Comparison of ENCODE assay signal across 22 cellular contexts in the genomic region with DNA sequence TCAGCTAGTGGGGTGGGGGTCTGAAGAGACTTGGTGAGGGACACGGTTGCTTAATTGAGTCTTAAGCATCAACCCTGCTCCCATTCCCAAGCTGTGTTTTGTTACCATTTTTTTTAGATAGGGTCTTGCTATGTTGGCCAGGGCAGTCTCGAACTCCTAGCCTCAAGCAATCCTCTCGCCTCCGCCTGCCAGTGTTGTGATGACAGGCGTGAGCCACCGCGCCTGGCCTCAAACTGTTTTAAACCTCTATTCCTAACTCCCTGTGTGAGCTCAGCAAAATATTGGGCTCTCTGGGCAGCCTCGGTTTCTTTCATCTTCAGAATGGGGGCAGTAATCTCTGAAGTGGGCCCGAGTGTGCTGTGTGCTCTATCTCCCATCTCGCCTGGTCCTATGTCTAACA. TPM values are rescaled to one million over a fixed set of nuclear protein-coding genes. Genes with fewer than 3 reads are reported as not detected.
A peak's percentile ranks its signal among the peaks of the same experiment; 100 is the strongest.
DNase-seq lines count a peak whose midpoint lies in the region; ATAC-seq and TF ChIP-seq lines count a peak whose summit lies in the region.
"Had no signal": no experiment of that assay in that cellular context is flagged by ENCODE, and none has a peak within 500 bp of the region (broad histone marks: within the 10 kb centered on the region; RNA-seq: fewer than 3 reads in every experiment).

No MANE protein-coding gene starts in this region.

- TF ChIP-seq RAD21 in HCT116 (IDR thresholded peaks at IDR 0.05; ENCODE audit: low read depth), result no peak

- ATAC-seq in HCT116 (no peak), GM21526 (IDR thresholded peaks at IDR 0.05; ENCODE audit: low FRiP score, unreplicated experiment) (no peak)
- ATAC-seq in effector memory CD8-positive, alpha-beta T cell (replicated peaks), result no peak
- ATAC-seq: activated T-helper 17 cell treated with anti-CD3 and anti-CD28 coated beads, Interleukin-2, amount 50 U/mL, for 72 hours; body of pancreas; mucosa of descending colon had no signal

- TF ChIP-seq CTCF in HCT116 (IDR thresholded peaks at IDR 0.05 in 2 of 3, conservative IDR thresholded peaks at IDR 0.05 in 1 of 3; ENCODE audit: borderline replicate concordance in 1 of 3, insufficient read depth in 1 of 3, low read depth in 2 of 3, low read length in 2 of 3), result no peak

- POLR2A ChIA-PET in HCT116 (lab: Charles Lee), result no interaction called here

- no peak overlapping the region for H3K4ac ChIP-seq in neuronal stem cell (ENCODE audit: low read length)

- H4K91ac ChIP-seq in neuronal stem cell (ENCODE audit: low read depth, low read length, poor library complexity), result no peak overlapping the region

- H3K27ac ChIP-seq in HCT116 (ENCODE audit: low read depth, low read length), result no peak overlapping the region
- no peak overlapping the region for H3K27ac ChIP-seq in neuronal stem cell (replicated peaks; ENCODE audit: low read length)
- H3K27ac ChIP-seq: prostate gland had no signal

- H3K4me1 Mint-ChIP-seq in activated naive CD4-positive, alpha-beta T cell treated with anti-CD3 and anti-CD28 coated beads for 36 hours (ENCODE audit: low read depth), result peaks cover 7% of the 10 kb centered on the region
- peaks cover 9 to 13% of the 10 kb centered on the region in 2 donors for H3K4me1 Mint-ChIP-seq in effector memory CD8-positive, alpha-beta T cell (ENCODE audit: low read depth in 2 of 2)

- H2BK12ac ChIP-seq in neuronal stem cell (ENCODE audit: low read length), result no peak overlapping the region

- no CpG with 5 or more reads among the region's 10 CpGs for WGBS in neuronal stem cell (ENCODE audit: extremely low coverage in 2 of 2, insufficient read length in 2 of 2, insufficient replicate concordance in 1 of 2), 2 donors

- no peak for DNase-seq in activated naive CD4-positive, alpha-beta T cell treated with anti-CD3 and anti-CD28 coated beads for 36 hours
- DNase-seq in activated naive CD4-positive, alpha-beta T cell treated with Interleukin-2 at 50 U/mL for 16 hours, result no peak
- no peak for DNase-seq in HCT116 (ENCODE audit: low read depth, low spot score)
- DNase-seq in effector memory CD8-positive, alpha-beta T cell, result no peak
- DNase-seq in neuronal stem cell (ENCODE audit: low spot score), result no peak
- no peak for DNase-seq in NOMO-1 (lab: John Stamatoyannopoulos, UW; ENCODE audit: unreplicated experiment in 2 of 2)
- DNase-seq in NCI-H748 treated with DMSO at 0.1 percent for 48 hours (lab: John Stamatoyannopoulos, UW), result no peak
- DNase-seq: activated CD4-positive, alpha-beta T cell treated with anti-CD3 and anti-CD28 coated beads for 48 hours; body of pancreas; head of caudate nucleus; mucosa of descending colon; NCI-H1436 treated with DMSO at 0.1 percent for 48 hours; NCI-H446; SHP77 treated with DMSO at 0.1 percent for 48 hours; stimulated activated CD4-positive, alpha-beta T cell treated with anti-CD3 and anti-CD28 coated beads, Interleukin-12 subunit alpha, Interleukin-12 subunit beta, amount 100 ng/mL, for 4 hours; stomach; T-helper 9 cell had no signal

- no peak overlapping the region for H3K18ac ChIP-seq in neuronal stem cell (ENCODE audit: low read length)

- H2BK15ac ChIP-seq in neuronal stem cell (ENCODE audit: low read length), result no peak overlapping the region

- no peak overlapping the region for H2BK5ac ChIP-seq in neuronal stem cell (ENCODE audit: low read length)

- H3K4me3 ChIP-seq in HCT116 (replicated peaks in 1 of 2; ENCODE audit: low read depth in 1 of 2, low read length in 2 of 2) (no peak overlapping the region), neuronal stem cell (ENCODE audit: low read length in 2 of 2) (peak overlapping the region in 1 of 2 donors; percentile 47)
- H3K4me3 ChIP-seq: body of pancreas, mucosa of descending colon had no signal

- H3K36me3 ChIP-seq in HCT116 (ENCODE audit: control insufficient read depth in 1 of 2, insufficient read depth in 2 of 2, low read length in 2 of 2) (no peaks in the 10 kb centered on the region), neuronal stem cell (replicated peaks in 1 of 2; ENCODE audit: control insufficient read depth in 2 of 2, insufficient read depth in 2 of 2, low read length in 2 of 2) (no peaks in the 10 kb centered on the region)
- H3K36me3 ChIP-seq: esophagus muscularis mucosa, prostate gland, stomach had no signal

- intact Hi-C loops in activated naive CD4-positive, alpha-beta T cell treated with anti-CD3 and anti-CD28 coated beads for 36 hours (cut with micrococcal nuclease), result no loop called here
- intact Hi-C loops in HCT116 (cut with micrococcal nuclease), result no loop called here

- H3K79me1 ChIP-seq in neuronal stem cell (ENCODE audit: low read depth, low read length), result no peaks in the 10 kb centered on the region

- H3K4me3 Mint-ChIP-seq in activated naive CD4-positive, alpha-beta T cell treated with anti-CD3 and anti-CD28 coated beads for 36 hours, result peak overlapping the region; percentile 63
- H3K4me3 Mint-ChIP-seq in effector memory CD8-positive, alpha-beta T cell, result peak overlapping the region; percentile 38 to 54

- H3K27ac Mint-ChIP-seq in activated naive CD4-positive, alpha-beta T cell treated with anti-CD3 and anti-CD28 coated beads for 36 hours, result no peak overlapping the region
- H3K27ac Mint-ChIP-seq in effector memory CD8-positive, alpha-beta T cell, result no peak overlapping the region
- H3K27ac Mint-ChIP-seq: activated T-helper 17 cell treated with anti-CD3 and anti-CD28 coated beads, Interleukin-2, amount 50 U/mL, for 72 hours had no signal

- H3K9me3 Mint-ChIP-seq in activated naive CD4-positive, alpha-beta T cell treated with anti-CD3 and anti-CD28 coated beads for 36 hours, result no peaks in the 10 kb centered on the region
- no peaks in the 10 kb centered on the region for H3K9me3 Mint-ChIP-seq in effector memory CD8-positive, alpha-beta T cell
- H3K9me3 Mint-ChIP-seq: activated T-helper 17 cell treated with anti-CD3 and anti-CD28 coated beads, Interleukin-2, amount 50 U/mL, for 72 hours; dendritic cell treated with granulocyte-macrophage colony-stimulating factor and Interleukin-4, amounts not matched to agents 40 ng/mL and 50 ng/mL, for 4 days had no signal

- H2AK5ac ChIP-seq in neuronal stem cell (ENCODE audit: low read depth, low read length), result no peak overlapping the region

- H2AFZ ChIP-seq in HCT116 (ENCODE audit: low read depth, low read length, poor library complexity, severe bottlenecking) (no peak overlapping the region), neuronal stem cell (ENCODE audit: low read length) (peak overlapping the region; percentile 89)

- H3K4me2 ChIP-seq in HCT116 (ENCODE audit: low read length) (peak overlapping the region; percentile 81; the same call in 1 of the 2 replicates), neuronal stem cell (ENCODE audit: insufficient read depth, low read length, poor library complexity, severe bottlenecking) (no peak overlapping the region)

- H3K23ac ChIP-seq in neuronal stem cell (ENCODE audit: low read depth, low read length, poor library complexity), result no peak overlapping the region

- H3K27me3 ChIP-seq in HCT116 (ENCODE audit: insufficient read depth, low read length), result no peaks in the 10 kb centered on the region
- peaks cover 0 to 30% (median 20%) of the 10 kb centered on the region in 3 experiments for H3K27me3 ChIP-seq in neuronal stem cell (ENCODE audit: control insufficient read depth in 3 of 3, insufficient read depth in 3 of 3, low read depth in 1 of 3, low read length in 3 of 3)
- H3K27me3 ChIP-seq: body of pancreas, esophagus muscularis mucosa had no signal

- no peak overlapping the region for H2BK120ac ChIP-seq in neuronal stem cell (ENCODE audit: low read depth, low read length)

- H3K4me1 ChIP-seq in HCT116 (ENCODE audit: control insufficient read depth in 1 of 2, insufficient read depth in 2 of 2, low read length in 2 of 2) (peaks cover 2 to 15% of the 10 kb centered on the region in 2 experiments; a peak in 2 of 4 replicates), neuronal stem cell (ENCODE audit: control insufficient read depth in 2 of 2, insufficient read depth in 1 of 2, low read depth in 1 of 2, low read length in 2 of 2) (peaks cover 3 to 23% of the 10 kb centered on the region in 2 donors)
- H3K4me1 ChIP-seq: prostate gland had no signal

- BruUV-seq in HCT116 (replicated peaks; lab: Mats Ljungman, UMichigan), result TSS peak; percentile 70

- RAD21 ChIA-PET in HCT116 (lab: Charles Lee; ENCODE audit: low non-redundant PET in 1 of 2, low total read pairs in 2 of 2, uncharacterized antibody in 2 of 2, unreplicated experiment in 2 of 2), result no interaction called here

- H3K36me3 Mint-ChIP-seq in activated naive CD4-positive, alpha-beta T cell treated with anti-CD3 and anti-CD28 coated beads for 36 hours (ENCODE audit: low read depth), result no peaks in the 10 kb centered on the region
- H3K36me3 Mint-ChIP-seq in effector memory CD8-positive, alpha-beta T cell (ENCODE audit: insufficient read depth), result peaks cover 16% of the 10 kb centered on the region

- H3K9me2 ChIP-seq in HCT116 (ENCODE audit: insufficient read depth), result no peaks in the 10 kb centered on the region

- H3K79me2 ChIP-seq in HCT116 (ENCODE audit: insufficient read depth, low read length), result no peaks in the 10 kb centered on the region

- H4K20me1 ChIP-seq in HCT116 (ENCODE audit: insufficient read depth), result no peaks in the 10 kb centered on the region

- H4K8ac ChIP-seq in neuronal stem cell (ENCODE audit: low read depth, low read length), result no peak overlapping the region

- H3K14ac ChIP-seq in neuronal stem cell (ENCODE audit: low read length), result no peak overlapping the region

- CTCF ChIA-PET in activated naive CD4-positive, alpha-beta T cell treated with anti-CD3 and anti-CD28 coated beads for 36 hours (lab: Charles Lee), result no interaction called here
- CTCF ChIA-PET in HCT116 (lab: Charles Lee), result no interaction called here

- no peaks in the 10 kb centered on the region for H3K9me3 ChIP-seq in HCT116 (ENCODE audit: control insufficient read depth in 1 of 2, insufficient read depth in 1 of 2, low read depth in 1 of 2, low read length in 2 of 2)
- H3K9me3 ChIP-seq in neuronal stem cell (replicated peaks in 1 of 2; ENCODE audit: control insufficient read depth in 2 of 2, insufficient read depth in 1 of 2, low read depth in 1 of 2, low read length in 2 of 2), result no peaks in the 10 kb centered on the region
- H3K9me3 ChIP-seq: body of pancreas, esophagus muscularis mucosa, mucosa of descending colon, prostate gland, stomach had no signal

- no peak overlapping the region for H3K9ac ChIP-seq in HCT116 (ENCODE audit: low read length)
- no peak overlapping the region for H3K9ac ChIP-seq in neuronal stem cell (ENCODE audit: low read depth, low read length, poor library complexity)

- H3K27me3 Mint-ChIP-seq in activated naive CD4-positive, alpha-beta T cell treated with anti-CD3 and anti-CD28 coated beads for 36 hours (ENCODE audit: low read depth), result peaks cover 2% of the 10 kb centered on the region
- H3K27me3 Mint-ChIP-seq in effector memory CD8-positive, alpha-beta T cell, result no peaks in the 10 kb centered on the region
- H3K27me3 Mint-ChIP-seq: activated T-helper 17 cell treated with anti-CD3 and anti-CD28 coated beads, Interleukin-2, amount 50 U/mL, for 72 hours had no signal

- no peak for TF ChIP-seq POLR2A in HCT116 (IDR thresholded peaks at IDR 0.05; ENCODE audit: borderline replicate concordance, extremely low read depth, insufficient read depth, insufficient read length)

RNA-seq across cellular contexts. Expression of a gene that starts 26.3 kb away (rescaled TPM):
- total RNA-seq in activated naive CD4-positive, alpha-beta T cell treated with anti-CD3 and anti-CD28 coated beads for 36 hours, result 1 to 10 TPM; 3.6 to 4.1 TPM
- total RNA-seq in HCT116 (2021; ENCODE audit: unreplicated experiment), result 30.8 TPM
- polyA plus RNA-seq in HCT116 (2012), result 14.7 and 16.5 TPM in 2 replicates
- polyA plus RNA-seq in neuronal stem cell (2013, experiment 1 of 2), result 18.2 TPM
- 17.8 TPM for polyA plus RNA-seq in neuronal stem cell (2013, experiment 2 of 2)

RNA-seq across cellular contexts. Expression of a gene that starts 50.2 kb away (rescaled TPM):
- total RNA-seq in activated naive CD4-positive, alpha-beta T cell treated with anti-CD3 and anti-CD28 coated beads for 36 hours, result 10 to 100 TPM; 21.5 to 22.6 TPM
- 28.3 TPM for total RNA-seq in HCT116 (2021; ENCODE audit: unreplicated experiment)
- polyA plus RNA-seq in HCT116 (2012), result 7.3 and 13.1 TPM in 2 replicates
- polyA plus RNA-seq in neuronal stem cell (2013, experiment 1 of 2), result 6.5 TPM
- polyA plus RNA-seq in neuronal stem cell (2013, experiment 2 of 2), result 6.3 TPM
